In genomic region chr18:48777026-48777736, GRCh38 we compare ENCODE assay signal across 8 cellular contexts.
DNase-seq lines count a peak whose midpoint lies in the region; ATAC-seq and TF ChIP-seq lines count a peak whose summit lies in the region.

No MANE protein-coding gene starts in this region.

- no peak overlapping the region for H3K9ac ChIP-seq in endodermal cell (ENCODE audit: extremely low read depth, low read length, poor library complexity, severe bottlenecking)

- peaks cover 10% of the 10 kb centered on the region for H3K36me3 ChIP-seq in endodermal cell (ENCODE audit: control insufficient read depth, insufficient read depth, low read length)

- H3K9me3 Mint-ChIP-seq in endodermal cell = no peaks in the 10 kb centered on the region
- peaks cover 0 to 4% (median 0%) of the 10 kb centered on the region in 9 donors for H3K9me3 Mint-ChIP-seq in naive thymus-derived CD8-positive, alpha-beta T cell
- no peaks in the 10 kb centered on the region for H3K9me3 Mint-ChIP-seq in stimulated activated naive CD8-positive, alpha-beta T cell treated with anti-CD3 and anti-CD28 coated beads, Interleukin-15, Interleukin-2, amounts not matched to agents 100 ng/mL and 50 ng/mL, for 24 hours

- H3K9me3 ChIP-seq in endodermal cell (ENCODE audit: control insufficient read depth, low read length) = peaks cover 3% of the 10 kb centered on the region

- DNase-seq in GDM1 (lab: John Stamatoyannopoulos, UW) = peak; percentile 33
- DNase-seq in NCI-H1092 (lab: John Stamatoyannopoulos, UW) = peak; percentile 27
- DNase-seq in activated CD8-positive, alpha-beta memory T cell treated with anti-CD3 and anti-CD28 coated beads for 1 hour (ENCODE audit: extremely low read depth in 1 of 2, low read depth in 1 of 2) = peak; percentile 6 to 57
- DNase-seq in endodermal cell = peak; percentile 92
- DNase-seq in naive thymus-derived CD8-positive, alpha-beta T cell = peak; percentile 34 to 73 (median 64)

- peaks cover 17% of the 10 kb centered on the region for H3K4me1 ChIP-seq in endodermal cell (ENCODE audit: control insufficient read depth, insufficient read depth, low read length)

- no peaks in the 10 kb centered on the region for H3K27me3 Mint-ChIP-seq in endodermal cell (ENCODE audit: insufficient read depth)
- peaks cover 0 to 5% (median 2%) of the 10 kb centered on the region in 5 donors for H3K27me3 Mint-ChIP-seq in naive thymus-derived CD8-positive, alpha-beta T cell
- no peaks in the 10 kb centered on the region for H3K27me3 Mint-ChIP-seq in stimulated activated naive CD8-positive, alpha-beta T cell treated with anti-CD3 and anti-CD28 coated beads, Interleukin-15, Interleukin-2, amounts not matched to agents 100 ng/mL and 50 ng/mL, for 24 hours

- no peaks in the 10 kb centered on the region for H3K27me3 ChIP-seq in endodermal cell (ENCODE audit: control insufficient read depth, insufficient read depth, low read length, poor library complexity, severe bottlenecking)

- WGBS in endodermal cell (ENCODE audit: insufficient coverage in 1 of 2, insufficient read length in 1 of 2), 2 experiments = 56 to 64% methylated on average over 4 to 13 of the region's 13 CpGs

- POLR2A ChIA-PET in naive thymus-derived CD8-positive, alpha-beta T cell (lab: Charles Lee) = interaction anchor here (1.4 kb wide), 1 partner anchor 175 kb away, joined by 7 read pairs; no protein-coding TSS in a partner anchor

- H3K27ac ChIP-seq in endodermal cell (ENCODE audit: low read depth, low read length) = no peak overlapping the region

- no peak overlapping the region for H3K27ac Mint-ChIP-seq in endodermal cell
- H3K27ac Mint-ChIP-seq in naive thymus-derived CD8-positive, alpha-beta T cell = peak overlapping the region in 1 of 10 donors; percentile 44
- peak overlapping the region; percentile 29 for H3K27ac Mint-ChIP-seq in stimulated activated naive CD8-positive, alpha-beta T cell treated with anti-CD3 and anti-CD28 coated beads, Interleukin-15, Interleukin-2, amounts not matched to agents 100 ng/mL and 50 ng/mL, for 24 hours

- TF ChIP-seq CTCF in endodermal cell (conservative IDR thresholded peaks at IDR 0.05) = peak; percentile 99

- H3K4me1 Mint-ChIP-seq in endodermal cell = peaks cover 30% of the 10 kb centered on the region
- peaks cover 0 to 15% (median 2%) of the 10 kb centered on the region in 4 donors for H3K4me1 Mint-ChIP-seq in naive thymus-derived CD8-positive, alpha-beta T cell
- H3K4me1 Mint-ChIP-seq in stimulated activated naive CD8-positive, alpha-beta T cell treated with anti-CD3 and anti-CD28 coated beads, Interleukin-15, Interleukin-2, amounts not matched to agents 100 ng/mL and 50 ng/mL, for 24 hours (ENCODE audit: low read depth) = peaks cover 23% of the 10 kb centered on the region

- peaks cover 8% of the 10 kb centered on the region for H3K36me3 Mint-ChIP-seq in endodermal cell (ENCODE audit: low read depth)
- no peaks in the 10 kb centered on the region for H3K36me3 Mint-ChIP-seq in naive thymus-derived CD8-positive, alpha-beta T cell
- no peaks in the 10 kb centered on the region for H3K36me3 Mint-ChIP-seq in stimulated activated naive CD8-positive, alpha-beta T cell treated with anti-CD3 and anti-CD28 coated beads, Interleukin-15, Interleukin-2, amounts not matched to agents 100 ng/mL and 50 ng/mL, for 24 hours (ENCODE audit: low read depth)

- ATAC-seq in GM21576 (IDR thresholded peaks at IDR 0.05; ENCODE audit: unreplicated experiment) (peak; percentile 76), GM18505 (IDR thresholded peaks at IDR 0.05; ENCODE audit: unreplicated experiment) (no peak)
- ATAC-seq in naive thymus-derived CD8-positive, alpha-beta T cell = peak; percentile 85 to 90

- no peak overlapping the region for H3K4me3 ChIP-seq in endodermal cell (ENCODE audit: low read length)

- no peak overlapping the region for H3K4me3 Mint-ChIP-seq in endodermal cell
- H3K4me3 Mint-ChIP-seq in naive thymus-derived CD8-positive, alpha-beta T cell = no peak overlapping the region
- no peak overlapping the region for H3K4me3 Mint-ChIP-seq in stimulated activated naive CD8-positive, alpha-beta T cell treated with anti-CD3 and anti-CD28 coated beads, Interleukin-15, Interleukin-2, amounts not matched to agents 100 ng/mL and 50 ng/mL, for 24 hours

- TF ChIP-seq POLR2A in GM18505 (IDR thresholded peaks at IDR 0.05; ENCODE audit: borderline replicate concordance, extremely low read depth, insufficient read depth, insufficient read length) = no peak

Comparison
In these comparisons a context has a peak if more than half of its experiments do, and no peak if none do; other contexts are left out.
1. DNase-seq: peak in every context shown above with its lines; median percentile 92 in endodermal cell; 64 in naive thymus-derived CD8-positive, alpha-beta T cell; 33 in GDM1; 32 in activated CD8-positive, alpha-beta memory T cell treated with anti-CD3 and anti-CD28 coated beads for 1 hour; 27 in NCI-H1092.